In the genomic region with DNA sequence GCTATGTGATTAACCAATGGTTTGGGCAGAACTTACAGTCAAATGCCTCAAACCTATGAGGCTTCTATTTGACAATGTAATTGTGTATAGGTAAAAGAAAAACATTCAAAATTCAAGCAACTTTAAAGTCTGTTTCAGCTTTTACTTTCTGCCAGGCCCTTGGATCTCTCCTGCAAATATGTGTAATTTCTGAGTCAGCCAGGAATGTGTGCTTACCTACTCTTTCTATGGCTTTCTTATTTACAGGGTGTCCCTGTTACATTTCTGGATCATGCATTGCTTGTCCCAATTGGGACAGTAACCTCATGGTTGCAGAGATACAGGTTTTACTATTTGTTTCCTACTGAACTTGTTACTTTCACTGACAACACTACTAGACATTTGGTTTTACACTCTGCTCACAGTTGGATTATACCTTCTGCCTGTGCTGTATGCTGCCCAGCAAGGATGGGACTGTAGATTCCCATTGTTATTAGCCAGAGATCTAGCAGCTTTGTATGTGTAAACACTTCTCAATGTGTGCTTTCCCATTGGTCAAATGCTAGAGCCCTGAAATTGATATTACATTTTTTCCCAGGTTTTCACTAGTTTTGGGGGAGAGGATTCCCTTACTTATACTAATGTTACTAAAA, we compare ENCODE assay signal across 15 cellular contexts.
DNase-seq lines count a peak whose midpoint lies in the region; TF ChIP-seq lines count a peak whose summit lies in the region.
"Had no signal": no experiment of that assay in that cellular context is flagged by ENCODE, and none has a peak within 500 bp of the region (broad histone marks: within the 10 kb centered on the region; RNA-seq: fewer than 3 reads in every experiment).

No MANE protein-coding gene starts in this region.

- H3K4me2 ChIP-seq in smooth muscle cell, result peak overlapping the region; percentile 24

- H3K4me1 ChIP-seq in smooth muscle cell (ENCODE audit: low read depth), result peaks cover 19% of the 10 kb centered on the region
- H3K4me1 ChIP-seq: ascending aorta, right atrium auricular region had no signal

- TF ChIP-seq CTCF in fibroblast of mammary gland (conservative IDR thresholded peaks at IDR 0.05; ENCODE audit: control insufficient read depth, insufficient read depth, low read depth, low read length) (no peak), smooth muscle cell (IDR thresholded peaks at IDR 0.05; ENCODE audit: borderline replicate concordance, insufficient read depth, poor library complexity, severe bottlenecking) (no peak)

- DNase-seq in HCEC 1CT (peak; percentile 45), SW480 (ENCODE audit: low spot score) (peak; percentile 9), fibroblast of mammary gland (ENCODE audit: low read depth) (peak; percentile 34), smooth muscle cell (lab: John Stamatoyannopoulos, UW; ENCODE audit: unreplicated experiment) (no peak), iPS-NIHi7 (ENCODE audit: extremely low spot score) (no peak), T-helper 1 cell (no peak), NCI-H1694 (lab: John Stamatoyannopoulos, UW) (no peak)
- DNase-seq: activated CD4-positive, CD25-positive, alpha-beta regulatory T cell; activated CD8-positive, alpha-beta memory T cell treated with anti-CD3 and anti-CD28 coated beads, Interleukin-2, amount 10 ng/mL, durations not matched to agents 7 days and 5 days; activated gamma-delta T cell; NCI-H1092; NCI-H82; stimulated activated CD4-positive, alpha-beta T cell treated with anti-CD3 and anti-CD28 coated beads, Interleukin-2, amount 100 ng/mL, for 24 hours had no signal

- H3K9me3 ChIP-seq in smooth muscle cell (replicated peaks; ENCODE audit: low read depth), result no peaks in the 10 kb centered on the region
- H3K9me3 ChIP-seq: ascending aorta, right atrium auricular region had no signal

- no peaks in the 10 kb centered on the region for H3K36me3 ChIP-seq in smooth muscle cell (ENCODE audit: low read depth)
- H3K36me3 ChIP-seq: ascending aorta, right atrium auricular region had no signal

- peaks cover 3% of the 10 kb centered on the region for H3K79me2 ChIP-seq in smooth muscle cell (ENCODE audit: low read depth)

- peak overlapping the region; percentile 18 for H3K9ac ChIP-seq in smooth muscle cell (ENCODE audit: low read depth)

- no peaks in the 10 kb centered on the region for H4K20me1 ChIP-seq in smooth muscle cell (ENCODE audit: low read depth)

- H3K4me3 ChIP-seq in fibroblast of mammary gland (ENCODE audit: control insufficient read depth, low read depth, low read length) (no peak overlapping the region), smooth muscle cell (no peak overlapping the region)
- H3K4me3 ChIP-seq: ascending aorta, right atrium auricular region had no signal

- H3K27ac ChIP-seq in smooth muscle cell (ENCODE audit: low read depth), result peak overlapping the region; percentile 65
- H3K27ac ChIP-seq: ascending aorta, right atrium auricular region had no signal

- H3K27me3 ChIP-seq in smooth muscle cell (ENCODE audit: low read depth), result no peaks in the 10 kb centered on the region
- H3K27me3 ChIP-seq: ascending aorta, right atrium auricular region had no signal

- peak overlapping the region; percentile 61 for H2AFZ ChIP-seq in smooth muscle cell (ENCODE audit: low read depth)

- H3F3A ChIP-seq in smooth muscle cell (ENCODE audit: low read depth), result peaks cover 4% of the 10 kb centered on the region

Comparison
In these comparisons a context has a peak if more than half of its experiments do, and no peak if none do; other contexts are left out.
1. DNase-seq: peak in HCEC 1CT (single experiment), SW480 (single experiment) and fibroblast of mammary gland (single experiment); none in smooth muscle cell (single experiment), iPS-NIHi7 (single experiment), T-helper 1 cell (0 of 5) and NCI-H1694 (single experiment).